In the genomic region with DNA sequence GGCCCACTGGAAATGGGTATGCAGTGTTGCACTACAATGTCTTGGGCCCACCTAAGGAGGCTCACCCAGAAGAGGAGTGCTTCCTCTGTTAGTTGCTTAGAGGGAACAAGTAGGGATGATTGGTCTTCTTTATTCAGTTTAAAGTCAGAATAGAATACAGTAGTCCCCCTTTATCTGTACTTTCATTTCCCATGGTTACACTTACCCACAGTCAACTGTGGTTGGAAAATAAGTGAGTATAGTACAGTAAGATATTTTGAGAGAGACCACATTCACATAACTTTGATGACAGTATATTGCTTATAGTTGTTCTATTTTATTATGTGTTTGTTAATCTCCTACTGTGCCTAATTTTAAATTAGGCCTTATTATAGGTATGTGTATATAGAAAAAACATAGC, we compare ENCODE assay signal across 20 cellular contexts.
"Had no signal": no experiment of that assay in that cellular context is flagged by ENCODE, and none has a peak within 500 bp of the region (broad histone marks: within the 10 kb centered on the region; RNA-seq: fewer than 3 reads in every experiment).

No MANE protein-coding gene starts in this region.

- H3K4me1 Mint-ChIP-seq: nephron progenitor cell had no signal

- H3K4me3 Mint-ChIP-seq: naive thymus-derived CD8-positive, alpha-beta T cell; nephron progenitor cell had no signal

- H3K36me3 Mint-ChIP-seq: naive thymus-derived CD8-positive, alpha-beta T cell had no signal

- ATAC-seq: left ventricle myocardium superior; lower lobe of right lung; naive thymus-derived CD8-positive, alpha-beta T cell; sciatic nerve had no signal

- FAIRE-seq: keratinocyte had no signal

- DNase-seq: dermis blood vessel endothelial cell; effector memory CD4-positive, alpha-beta T cell; erythroblast; esophagus squamous epithelium; foreskin melanocyte; hypothalamus; left ventricle myocardium superior; lower lobe of right lung; naive thymus-derived CD8-positive, alpha-beta T cell; nephron progenitor cell; nucleus accumbens; stimulated activated CD4-positive, alpha-beta T cell treated with anti-CD3 and anti-CD28 coated beads, Interleukin-12 subunit alpha, Interleukin-12 subunit beta, amount 100 ng/mL, for 4 hours; stimulated activated CD4-positive, alpha-beta T cell treated with anti-CD3 and anti-CD28 coated beads, Interleukin-1b, Interleukin-23, amount 100 ng/mL, for 48 hours; stimulated activated CD4-positive, alpha-beta T cell treated with anti-CD3 and anti-CD28 coated beads, Interleukin-4, amount 100 ng/mL, for 1 hour; stimulated activated CD8-positive, alpha-beta memory T cell treated with anti-CD3 and anti-CD28 coated beads, Interleukin-4, amount 100 ng/mL, for 48 hours; stomach; thyroid gland; trophoblast cell had no signal

- H3K27ac Mint-ChIP-seq: nephron progenitor cell had no signal
